14 cellular contexts compared by ENCODE assay signal in genomic region chr1:163866539-163866938, GRCh38.
"Had no signal": no experiment of that assay in that cellular context is flagged by ENCODE, and none has a peak within 500 bp of the region (broad histone marks: within the 10 kb centered on the region; RNA-seq: fewer than 3 reads in every experiment).

No MANE protein-coding gene starts in this region.

- ATAC-seq: right lobe of liver; SK-N-SH treated with all-trans-retinoic acid at 6 μM for 48 hours; stimulated activated effector memory CD8-positive, alpha-beta T cell treated with anti-CD3 and anti-CD28 coated beads, Interleukin-12 subunit alpha, Interleukin-12 subunit beta, amount 100 ng/mL, for 72 hours; T-cell had no signal

- H3K27ac ChIP-seq: colonic mucosa, hepatocyte, psoas muscle, right lobe of liver, testis, upper lobe of left lung had no signal

- H3K36me3 ChIP-seq: colonic mucosa, right lobe of liver, stomach, upper lobe of left lung had no signal

- H2AFZ ChIP-seq: hepatocyte had no signal

- H3K4me2 ChIP-seq: hepatocyte had no signal

- H3K79me2 ChIP-seq: hepatocyte had no signal

- H3K9me3 ChIP-seq: colonic mucosa, right lobe of liver, stomach, testis had no signal

- H3K4me1 ChIP-seq: colonic mucosa, psoas muscle, right lobe of liver, stomach, testis, upper lobe of left lung had no signal

- H3K4me3 ChIP-seq: colonic mucosa, hepatocyte, psoas muscle, right lobe of liver, stomach, testis, upper lobe of left lung had no signal

- DNase-seq: activated B cell treated with CpG ODN at 0.5 μM for 24 hours; activated CD4-positive, alpha-beta memory T cell treated with anti-CD3 and anti-CD28 coated beads for 36 hours; activated CD4-positive, alpha-beta T cell treated with anti-CD3 and anti-CD28 coated beads for 4 hours; colonic mucosa; psoas muscle; right lobe of liver; stimulated activated CD4-positive, alpha-beta T cell treated with anti-CD3 and anti-CD28 coated beads, Interleukin-4, amount 100 ng/mL, for 24 hours; stomach; T-cell; testis; upper lobe of left lung had no signal

- H3K27me3 ChIP-seq: colonic mucosa, hepatocyte, right lobe of liver, stomach, testis, upper lobe of left lung had no signal
